In the genomic region with DNA sequence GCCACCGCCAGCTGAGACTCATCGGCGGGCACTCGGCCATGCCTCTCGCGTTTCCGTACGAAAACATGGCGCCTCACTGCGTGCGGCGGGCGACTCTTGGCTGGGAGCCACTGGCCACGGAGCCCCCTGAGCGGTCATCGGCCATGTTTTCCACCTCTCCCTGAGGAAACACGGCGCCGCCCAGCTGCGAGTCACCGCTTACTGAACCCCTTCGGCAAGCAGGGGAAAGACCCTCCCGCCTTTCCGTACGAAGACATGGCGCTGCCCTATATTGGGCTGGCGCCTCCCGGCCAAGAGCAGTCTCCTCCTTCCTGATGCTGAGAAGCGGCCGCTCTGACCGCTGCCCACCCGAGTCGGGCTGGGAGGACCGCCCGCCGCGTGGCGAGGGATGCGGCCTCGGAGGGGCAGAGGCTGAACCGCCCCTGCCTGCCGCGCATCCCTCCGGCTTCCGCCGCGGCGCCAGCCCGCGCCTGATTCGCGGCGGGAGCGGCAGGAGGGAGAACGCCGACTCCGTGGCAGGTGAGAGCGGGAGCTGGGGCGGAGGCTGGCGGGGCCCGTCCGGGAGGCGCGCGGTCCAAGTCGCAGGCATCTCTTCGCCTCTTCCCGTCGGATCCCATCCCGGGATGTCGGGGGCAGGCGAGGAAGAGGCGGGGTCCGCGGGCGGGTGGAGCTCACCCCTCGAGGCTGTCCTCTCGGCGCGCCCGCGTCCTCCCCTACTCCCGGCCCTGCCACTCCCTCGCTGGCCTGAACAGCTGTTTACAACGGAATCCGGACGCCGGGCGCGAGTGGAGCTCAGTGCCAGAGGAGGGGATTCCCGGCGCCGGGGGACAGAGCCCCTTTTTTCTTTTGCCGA, we compare ENCODE assay signal across 8 cellular contexts. TPM values are rescaled to one million over a fixed set of nuclear protein-coding genes. Genes with fewer than 3 reads are reported as not detected.
DNase-seq lines count a peak whose midpoint lies in the region; ATAC-seq and TF ChIP-seq lines count a peak whose summit lies in the region.

A gene with protein sequence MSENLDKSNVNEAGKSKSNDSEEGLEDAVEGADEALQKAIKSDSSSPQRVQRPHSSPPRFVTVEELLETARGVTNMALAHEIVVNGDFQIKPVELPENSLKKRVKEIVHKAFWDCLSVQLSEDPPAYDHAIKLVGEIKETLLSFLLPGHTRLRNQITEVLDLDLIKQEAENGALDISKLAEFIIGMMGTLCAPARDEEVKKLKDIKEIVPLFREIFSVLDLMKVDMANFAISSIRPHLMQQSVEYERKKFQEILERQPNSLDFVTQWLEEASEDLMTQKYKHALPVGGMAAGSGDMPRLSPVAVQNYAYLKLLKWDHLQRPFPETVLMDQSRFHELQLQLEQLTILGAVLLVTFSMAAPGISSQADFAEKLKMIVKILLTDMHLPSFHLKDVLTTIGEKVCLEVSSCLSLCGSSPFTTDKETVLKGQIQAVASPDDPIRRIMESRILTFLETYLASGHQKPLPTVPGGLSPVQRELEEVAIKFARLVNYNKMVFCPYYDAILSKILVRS (plus strand): TSS at position 299 of the 853 bp plus-strand sequence. CDS start 4,202 bp downstream, outside the sequence.

- H3K27me3 ChIP-seq in right cardiac atrium (ENCODE audit: control insufficient read depth, insufficient read depth) (no peaks in the 10 kb centered on the region), uterus (no peaks in the 10 kb centered on the region)

- H3K36me3 ChIP-seq in uterus = no peaks in the 10 kb centered on the region

- H3K4me3 ChIP-seq in right cardiac atrium (ENCODE audit: low read length) = peak within 1 kb of the TSS; percentile 78
- H3K4me3 ChIP-seq in uterus = peak within 1 kb of the TSS; percentile 83 to 91

- peak in 1 of 4 experiments; percentile 10 for TF ChIP-seq CTCF in uterus (IDR thresholded peaks at IDR 0.05)

- peak; percentile 10 to 77 for TF ChIP-seq POLR2A in uterus (IDR thresholded peaks at IDR 0.05)

- DNase-seq in NCI-H1436 treated with DMSO at 0.1 percent for 48 hours (lab: John Stamatoyannopoulos, UW) = peak; percentile 54
- peak; percentile 66 to 90 (median 74) for DNase-seq in T-helper 2 cell
- DNase-seq in anterior cingulate cortex (lab: John Stamatoyannopoulos, UW) = peak; percentile 64 to 97 (median 90)
- peak; percentile 94 to 98 (median 95) for DNase-seq in right cardiac atrium
- DNase-seq in pulmonary artery endothelial cell (ENCODE audit: low read depth, low spot score) = peak; percentile 77
- peak; percentile 93 to 94 for DNase-seq in uterus

- H3K4me1 ChIP-seq in right cardiac atrium (ENCODE audit: control insufficient read depth, insufficient read depth, low read length) (no peaks in the 10 kb centered on the region), uterus (no peaks in the 10 kb centered on the region)

- peak within 1 kb of the TSS; percentile 97 for H3K27ac ChIP-seq in right cardiac atrium (ENCODE audit: low read length)
- peak within 1 kb of the TSS; percentile 99 for H3K27ac ChIP-seq in uterus

- H3K9me3 ChIP-seq in right cardiac atrium (ENCODE audit: control insufficient read depth, low read length) = no peaks in the 10 kb centered on the region
- H3K9me3 ChIP-seq in uterus = no peaks in the 10 kb centered on the region

- under 1% methylated on average over 94 of the region's 94 CpGs for WGBS in right cardiac atrium

- intact Hi-C loops in right cardiac atrium (cut with DNase I) (loop anchor here in 1 of 4 donors (10.0 kb wide), 1 partner anchor 295 kb away; no protein-coding TSS in a partner anchor), uterus (cut with DNase I; ENCODE audit: low total_unique reads) (no loop called here)

- ATAC-seq in GM18502 (IDR thresholded peaks at IDR 0.05; ENCODE audit: poor library complexity, unreplicated experiment) (peak; percentile 78), HG02870 (IDR thresholded peaks at IDR 0.05; ENCODE audit: unreplicated experiment) (peak; percentile 65), right cardiac atrium (peak; percentile 96 to 97)

RNA-seq across cellular contexts. Expression of the gene that starts here (rescaled TPM):
- total RNA-seq in right cardiac atrium (1 to 10 TPM; 8.2 to 9.8 (median 8.8) TPM), pulmonary artery endothelial cell (13.4 and 14.8 TPM in 2 replicates), uterus (10 to 100 TPM in 3 of 4 donors, 1 to 10 TPM in 1; 4.6 to 26.8 (median 23.3) TPM)
- polyA plus RNA-seq in right cardiac atrium = 4.3 TPM

Comparison
In these comparisons a context has a peak if more than half of its experiments do, and no peak if none do; other contexts are left out.
1. Peak in every context shown above with its lines: DNase-seq, ATAC-seq, H3K4me3 ChIP-seq and H3K27ac ChIP-seq.